In genomic region chr6:109484161-109484560, GRCh38 we compare ENCODE assay signal across 9 cellular contexts. TPM values are rescaled to one million over a fixed set of nuclear protein-coding genes. Genes with fewer than 3 reads are reported as not detected.
A peak's percentile ranks its signal among the peaks of the same experiment; 100 is the strongest.
DNase-seq lines count a peak whose midpoint lies in the region; ATAC-seq and TF ChIP-seq lines count a peak whose summit lies in the region.
"Had no signal": no experiment of that assay in that cellular context is flagged by ENCODE, and none has a peak within 500 bp of the region (broad histone marks: within the 10 kb centered on the region; RNA-seq: fewer than 3 reads in every experiment).

No MANE protein-coding gene starts in this region.

- H3K4me3 ChIP-seq in iPS-20b (ENCODE audit: low read length) (peak overlapping the region; percentile 69; the same call in 1 of the 2 replicates), tibial nerve (peak overlapping the region in 1 of 4 donors; percentile 100)

- peaks cover 7% of the 10 kb centered on the region for H3K27me3 ChIP-seq in iPS-20b (ENCODE audit: insufficient read depth, low read length)
- no peaks in the 10 kb centered on the region for H3K27me3 ChIP-seq in tibial nerve

- ATAC-seq in activated CD8-positive, alpha-beta T cell treated with anti-CD3 and anti-CD28 coated beads, Interleukin-2, amount 10 ng/mL, durations not matched to agents 7 days and 5 days: no peak
- ATAC-seq in HG03469 (IDR thresholded peaks at IDR 0.05; ENCODE audit: unreplicated experiment): no peak
- no peak for ATAC-seq in HG03378 (IDR thresholded peaks at IDR 0.05; ENCODE audit: unreplicated experiment)

- no peak overlapping the region; the same call in 1 of the 2 replicates for H3K9ac ChIP-seq in iPS-20b (ENCODE audit: low read depth, low read length)

- POLR2A ChIA-PET in activated CD8-positive, alpha-beta T cell treated with anti-CD3 and anti-CD28 coated beads, Interleukin-2, amount 10 ng/mL, durations not matched to agents 7 days and 5 days (lab: Charles Lee): no interaction called here

- TF ChIP-seq EP300 in tibial nerve (IDR thresholded peaks at IDR 0.05): no peak

- DNase-seq in activated naive CD4-positive, alpha-beta T cell treated with anti-CD3 and anti-CD28 coated beads for 36 hours: no peak
- no peak for DNase-seq in activated naive CD4-positive, alpha-beta T cell treated with Interleukin-2 at 50 U/mL for 16 hours
- peak; percentile 11 for DNase-seq in activated CD8-positive, alpha-beta T cell treated with anti-CD3 and anti-CD28 coated beads, Interleukin-2, amount 10 ng/mL, durations not matched to agents 7 days and 5 days
- no peak for DNase-seq in tibial nerve (ENCODE audit: low spot score in 2 of 2)
- no peak for DNase-seq in 8988T

- intact Hi-C loops in activated naive CD4-positive, alpha-beta T cell treated with anti-CD3 and anti-CD28 coated beads for 36 hours (cut with micrococcal nuclease): loop anchor here (5.0 kb wide), 1 partner anchor 927 kb away; no protein-coding TSS in a partner anchor

- TF ChIP-seq POLR2A in tibial nerve (IDR thresholded peaks at IDR 0.05): no peak

- CTCF ChIA-PET in activated naive CD4-positive, alpha-beta T cell treated with anti-CD3 and anti-CD28 coated beads for 36 hours (lab: Charles Lee): interaction anchor here (1.4 kb wide), 1 partner anchor 556 kb away, joined by 5 read pairs; no protein-coding TSS in a partner anchor
- CTCF ChIA-PET in activated CD8-positive, alpha-beta T cell treated with anti-CD3 and anti-CD28 coated beads, Interleukin-2, amount 10 ng/mL, durations not matched to agents 7 days and 5 days (lab: Charles Lee): no interaction called here

- H3K36me3 Mint-ChIP-seq in activated naive CD4-positive, alpha-beta T cell treated with anti-CD3 and anti-CD28 coated beads for 36 hours (ENCODE audit: low read depth): peaks cover 17% of the 10 kb centered on the region
- H3K36me3 Mint-ChIP-seq in activated CD8-positive, alpha-beta T cell treated with anti-CD3 and anti-CD28 coated beads, Interleukin-2, amount 10 ng/mL, durations not matched to agents 7 days and 5 days (ENCODE audit: low read depth): peaks cover 27% of the 10 kb centered on the region

- peaks cover 20% of the 10 kb centered on the region; the same call in 1 of the 2 replicates for H3K4me1 ChIP-seq in iPS-20b (ENCODE audit: insufficient read depth, low read length)
- H3K4me1 ChIP-seq in tibial nerve: peaks cover 3 to 42% (median 28%) of the 10 kb centered on the region in 4 donors

- H3K9me3 Mint-ChIP-seq in activated naive CD4-positive, alpha-beta T cell treated with anti-CD3 and anti-CD28 coated beads for 36 hours: no peaks in the 10 kb centered on the region
- no peaks in the 10 kb centered on the region for H3K9me3 Mint-ChIP-seq in activated CD8-positive, alpha-beta T cell treated with anti-CD3 and anti-CD28 coated beads, Interleukin-2, amount 10 ng/mL, durations not matched to agents 7 days and 5 days (ENCODE audit: insufficient read depth)

- no peak for TF ChIP-seq CTCF in tibial nerve (IDR thresholded peaks at IDR 0.05)

- WGBS in tibial nerve, 2 donors: 22 to 25% methylated on average over 3 of the region's 3 CpGs

- H3K27ac ChIP-seq in iPS-20b (ENCODE audit: low read length): no peak overlapping the region
- H3K27ac ChIP-seq in tibial nerve: peak overlapping the region in 3 of 4 donors; percentile 62 to 96 (median 82)
- H3K27ac ChIP-seq: C4-2B had no signal

- peak overlapping the region; percentile 69 for H3K4me3 Mint-ChIP-seq in activated naive CD4-positive, alpha-beta T cell treated with anti-CD3 and anti-CD28 coated beads for 36 hours
- H3K4me3 Mint-ChIP-seq in activated CD8-positive, alpha-beta T cell treated with anti-CD3 and anti-CD28 coated beads, Interleukin-2, amount 10 ng/mL, durations not matched to agents 7 days and 5 days: peak overlapping the region; percentile 74

- H3K27me3 Mint-ChIP-seq in activated naive CD4-positive, alpha-beta T cell treated with anti-CD3 and anti-CD28 coated beads for 36 hours (ENCODE audit: low read depth): no peaks in the 10 kb centered on the region
- peaks cover 9% of the 10 kb centered on the region for H3K27me3 Mint-ChIP-seq in activated CD8-positive, alpha-beta T cell treated with anti-CD3 and anti-CD28 coated beads, Interleukin-2, amount 10 ng/mL, durations not matched to agents 7 days and 5 days (ENCODE audit: low read depth)

- H3K4me1 Mint-ChIP-seq in activated naive CD4-positive, alpha-beta T cell treated with anti-CD3 and anti-CD28 coated beads for 36 hours (ENCODE audit: low read depth): peaks cover 26% of the 10 kb centered on the region
- H3K4me1 Mint-ChIP-seq in activated CD8-positive, alpha-beta T cell treated with anti-CD3 and anti-CD28 coated beads, Interleukin-2, amount 10 ng/mL, durations not matched to agents 7 days and 5 days (ENCODE audit: low read depth): peaks cover 36% of the 10 kb centered on the region

- no peak overlapping the region for H3K27ac Mint-ChIP-seq in activated naive CD4-positive, alpha-beta T cell treated with anti-CD3 and anti-CD28 coated beads for 36 hours
- peak overlapping the region; percentile 62 for H3K27ac Mint-ChIP-seq in activated CD8-positive, alpha-beta T cell treated with anti-CD3 and anti-CD28 coated beads, Interleukin-2, amount 10 ng/mL, durations not matched to agents 7 days and 5 days

- H3K36me3 ChIP-seq in iPS-20b (ENCODE audit: insufficient read depth, low read depth, low read length) (peaks cover 24% of the 10 kb centered on the region), tibial nerve (peaks cover 0 to 17% (median 0%) of the 10 kb centered on the region in 3 donors)

- H3K9me3 ChIP-seq in iPS-20b (ENCODE audit: insufficient read depth, low read depth, low read length): no peaks in the 10 kb centered on the region
- no peaks in the 10 kb centered on the region for H3K9me3 ChIP-seq in tibial nerve

RNA-seq across cellular contexts. Expression of gene ZBTB24, which starts 1.1 kb away (rescaled TPM):
- 1 to 10 TPM; 6.9 to 7.4 TPM for total RNA-seq in activated naive CD4-positive, alpha-beta T cell treated with anti-CD3 and anti-CD28 coated beads for 36 hours
- total RNA-seq in activated CD8-positive, alpha-beta T cell treated with anti-CD3 and anti-CD28 coated beads, Interleukin-2, amount 10 ng/mL, durations not matched to agents 7 days and 5 days: 10 to 100 TPM; 16.0 to 16.3 TPM
- 1 to 10 TPM; 6.5 to 9.6 (median 8.0) TPM for total RNA-seq in tibial nerve

RNA-seq across cellular contexts. Expression of gene MICAL1, which starts 28.6 kb away (rescaled TPM):
- total RNA-seq in activated naive CD4-positive, alpha-beta T cell treated with anti-CD3 and anti-CD28 coated beads for 36 hours: 10 to 100 TPM; 20.4 to 22.9 TPM
- total RNA-seq in activated CD8-positive, alpha-beta T cell treated with anti-CD3 and anti-CD28 coated beads, Interleukin-2, amount 10 ng/mL, durations not matched to agents 7 days and 5 days: 10 to 100 TPM; 50.5 to 53.2 TPM
- 10 to 100 TPM; 45.4 to 91.0 (median 70.3) TPM for total RNA-seq in tibial nerve

RNA-seq across cellular contexts. Expression of gene SMPD2, which starts 43.6 kb away (rescaled TPM):
- 1 to 10 TPM; 9.4 to 9.7 TPM for total RNA-seq in activated naive CD4-positive, alpha-beta T cell treated with anti-CD3 and anti-CD28 coated beads for 36 hours
- total RNA-seq in activated CD8-positive, alpha-beta T cell treated with anti-CD3 and anti-CD28 coated beads, Interleukin-2, amount 10 ng/mL, durations not matched to agents 7 days and 5 days: 10 to 100 TPM; 15.5 to 15.6 TPM
- 10 to 100 TPM; 12.6 to 32.4 (median 17.1) TPM for total RNA-seq in tibial nerve

RNA-seq across cellular contexts. Expression of gene PPIL6, which starts 43.7 kb away (rescaled TPM):
- total RNA-seq in activated naive CD4-positive, alpha-beta T cell treated with anti-CD3 and anti-CD28 coated beads for 36 hours: under 1 TPM in 1 of 2 experiments, not detected in 1; 0.19 TPM
- under 1 TPM in 1 of 2 experiments, not detected in 1; 0.16 TPM for total RNA-seq in activated CD8-positive, alpha-beta T cell treated with anti-CD3 and anti-CD28 coated beads, Interleukin-2, amount 10 ng/mL, durations not matched to agents 7 days and 5 days
- total RNA-seq in tibial nerve: 10 to 100 TPM in 1 of 4 donors, 1 to 10 TPM in 3; 1.2 to 16.5 (median 4.8) TPM
